ENCODE assay signal across 24 cellular contexts in genomic region chr18:853471-853870, GRCh38. TPM values are rescaled to one million over a fixed set of nuclear protein-coding genes. Genes with fewer than 3 reads are reported as not detected.
DNase-seq lines count a peak whose midpoint lies in the region; FAIRE-seq and TF ChIP-seq lines count a peak whose summit lies in the region.
"Had no signal": no experiment of that assay in that cellular context is flagged by ENCODE, and none has a peak within 500 bp of the region (broad histone marks: within the 10 kb centered on the region; RNA-seq: fewer than 3 reads in every experiment).

No MANE protein-coding gene starts in this region.

- no peaks in the 10 kb centered on the region for H3K36me3 ChIP-seq in esophagus squamous epithelium
- H3K36me3 ChIP-seq in endodermal cell (ENCODE audit: control insufficient read depth, insufficient read depth, low read length) = no peaks in the 10 kb centered on the region
- H3K36me3 ChIP-seq: BE2C; BLaER1 treated with 17β-estradiol and CSF1 and Interleukin-3, amounts not matched to agents 10 nM and 100 nM; HAP-1 had no signal

- no peaks in the 10 kb centered on the region for H3K9me3 Mint-ChIP-seq in endodermal cell
- H3K9me3 Mint-ChIP-seq: CD4-positive, alpha-beta T cell; GM23338; HFFc6 had no signal

- TF ChIP-seq POLR2A in esophagus squamous epithelium (IDR thresholded peaks at IDR 0.05) = no peak

- H3K4me3 ChIP-seq in esophagus squamous epithelium (no peak overlapping the region), endodermal cell (ENCODE audit: low read length) (no peak overlapping the region)
- H3K4me3 ChIP-seq: BLaER1 treated with 17β-estradiol and CSF1 and Interleukin-3, amounts not matched to agents 10 nM and 100 nM; GM23338; HAP-1 had no signal

- no peaks in the 10 kb centered on the region for H3K4me1 ChIP-seq in esophagus squamous epithelium
- H3K4me1 ChIP-seq in endodermal cell (ENCODE audit: control insufficient read depth, insufficient read depth, low read length) = no peaks in the 10 kb centered on the region
- H3K4me1 ChIP-seq: BE2C had no signal

- no peak overlapping the region for H3K27ac ChIP-seq in esophagus squamous epithelium
- H3K27ac ChIP-seq in endodermal cell (ENCODE audit: low read depth, low read length) = no peak overlapping the region
- H3K27ac ChIP-seq: BLaER1 treated with 17β-estradiol and CSF1 and Interleukin-3, amounts not matched to agents 10 nM and 100 nM had no signal

- DNase-seq in M059J (ENCODE audit: low read depth) (peak; percentile 29), fibroblast of gingiva (ENCODE audit: low read depth) (peak; percentile 53), urothelium cell line (ENCODE audit: low spot score) (no peak), esophagus squamous epithelium (lab: John Stamatoyannopoulos, UW) (no peak), endodermal cell (no peak)
- no peak for DNase-seq in stimulated activated naive CD4-positive, alpha-beta T cell (lab: John Stamatoyannopoulos, UW)
- DNase-seq: AML-193; BE2C; Calu3; CD4-positive, alpha-beta T cell; COR-L47; DMS53; DMS79 treated with DMSO at 0.1 percent for 48 hours; GF-D8; HFFc6 had no signal

- H3K27me3 Mint-ChIP-seq in endodermal cell (ENCODE audit: insufficient read depth) = peaks cover 11% of the 10 kb centered on the region

- no peak overlapping the region for H3K4me3 Mint-ChIP-seq in endodermal cell
- H3K4me3 Mint-ChIP-seq: CD14-positive monocyte; CD4-positive, alpha-beta T cell; GM23338; HFFc6 had no signal

- no peak overlapping the region for H3K27ac Mint-ChIP-seq in endodermal cell
- H3K27ac Mint-ChIP-seq: CD14-positive monocyte; CD4-positive, alpha-beta T cell; GM23338; HFFc6 had no signal

- WGBS in esophagus squamous epithelium, 2 donors = 91 to 99% methylated on average over 5 of the region's 5 CpGs
- WGBS in endodermal cell (ENCODE audit: insufficient coverage in 1 of 2, insufficient read length in 1 of 2), 2 experiments = 93 to 95% methylated on average over 5 of the region's 5 CpGs

- no peak overlapping the region for H3K9ac ChIP-seq in endodermal cell (ENCODE audit: extremely low read depth, low read length, poor library complexity, severe bottlenecking)
- H3K9ac ChIP-seq: BLaER1 treated with 17β-estradiol and CSF1 and Interleukin-3, amounts not matched to agents 10 nM and 100 nM had no signal

- H3K27me3 ChIP-seq in esophagus squamous epithelium (no peaks in the 10 kb centered on the region), endodermal cell (ENCODE audit: control insufficient read depth, insufficient read depth, low read length, poor library complexity, severe bottlenecking) (no peaks in the 10 kb centered on the region)
- H3K27me3 ChIP-seq: BE2C; BLaER1 treated with 17β-estradiol and CSF1 and Interleukin-3, amounts not matched to agents 10 nM and 100 nM had no signal

- no peaks in the 10 kb centered on the region for H3K4me1 Mint-ChIP-seq in endodermal cell
- H3K4me1 Mint-ChIP-seq: CD14-positive monocyte had no signal

- intact Hi-C loops in esophagus squamous epithelium (cut with DNase I) = no loop called here

- no peaks in the 10 kb centered on the region for H3K36me3 Mint-ChIP-seq in endodermal cell (ENCODE audit: low read depth)
- H3K36me3 Mint-ChIP-seq: CD14-positive monocyte had no signal

- H3K9me3 ChIP-seq in esophagus squamous epithelium (no peaks in the 10 kb centered on the region), endodermal cell (ENCODE audit: control insufficient read depth, low read length) (no peaks in the 10 kb centered on the region)
- H3K9me3 ChIP-seq: BE2C; BLaER1 treated with 17β-estradiol and CSF1 and Interleukin-3, amounts not matched to agents 10 nM and 100 nM; HAP-1 had no signal

- TF ChIP-seq CTCF in esophagus squamous epithelium (IDR thresholded peaks at IDR 0.05) (no peak), endodermal cell (conservative IDR thresholded peaks at IDR 0.05) (no peak)

- FAIRE-seq in urothelium cell line (lab: Jason Lieb, UNC) = peak; percentile 44
- FAIRE-seq: GM12891, GM18507, H54 had no signal

RNA-seq across cellular contexts. Expression of gene YES1, which starts 41.4 kb away (rescaled TPM):
- 127 and 160 TPM in 2 replicates for total RNA-seq in M059J (2014; rRNA removed; shearing (Covaris generic))
- 100 to 1,000 TPM; 105 to 143 (median 125) TPM for total RNA-seq in esophagus squamous epithelium
- total RNA-seq in endodermal cell = 10 to 100 TPM; 62.8 to 78.8 TPM
- 53.9 TPM for polyA plus RNA-seq in endodermal cell (2013, experiment 1 of 2)
- 53.8 TPM for polyA plus RNA-seq in endodermal cell (2013, experiment 2 of 2)
- polyA plus RNA-seq: CD14-positive monocyte had no signal

RNA-seq across cellular contexts. Expression of gene ADCYAP1, which starts 51.2 kb away (rescaled TPM):
- total RNA-seq in M059J (2014; rRNA removed; shearing (Covaris generic)) = 0.98 and 2.2 TPM in 2 replicates
- total RNA-seq in esophagus squamous epithelium = 1 to 10 TPM in 1 of 4 donors, under 1 TPM in 1, not detected in 2; 0.29 to 2.7 TPM
- total RNA-seq in endodermal cell = not detected
- polyA plus RNA-seq in endodermal cell (2013, experiment 1 of 2) = 10.5 TPM
- polyA plus RNA-seq in endodermal cell (2013, experiment 2 of 2) = 8.6 TPM
- total RNA-seq: A172; A673; Calu3; CD4-positive, alpha-beta T cell; GM23338; HFFc6 had no signal
- polyA plus RNA-seq: CD14-positive monocyte, GM23338 had no signal

Comparison
In these comparisons a context has a peak if more than half of its experiments do, and no peak if none do; other contexts are left out.
1. DNase-seq: peak in M059J (single experiment) and fibroblast of gingiva (single experiment); none in urothelium cell line (single experiment), stimulated activated naive CD4-positive, alpha-beta T cell (0 of 6), esophagus squamous epithelium (single experiment) and endodermal cell (single experiment).